21 cellular contexts compared by ENCODE assay signal in genomic region chr18:30500240-30500945, GRCh38.
"Had no signal": no experiment of that assay in that cellular context is flagged by ENCODE, and none has a peak within 500 bp of the region (broad histone marks: within the 10 kb centered on the region; RNA-seq: fewer than 3 reads in every experiment).

No MANE protein-coding gene starts in this region.

- DNase-seq: Karpas-422; KG1; MG63; NCI-H1092; NCI-H1105 treated with DMSO at 0.1 percent for 48 hours; NCI-H1417 treated with DMSO at 0.1 percent for 48 hours; NCI-H146; NCI-H1694 treated with DMSO at 0.1 percent for 48 hours; NCI-H1930; NCI-H2081; NCI-H2107; NCI-H2227 treated with DMSO at 0.1 percent for 48 hours; NCI-H524; NCI-H526 treated with DMSO at 0.1 percent for 48 hours; NCI-H748 treated with DMSO at 0.1 percent for 48 hours; NK-92 treated with Interleukin-12 subunit alpha and Interleukin-12 subunit beta, amount 100 ng/mL, for 24 hours; Right ventricle myocardium superior; RPMI8226; SIG-M5 had no signal

- H3K4me1 ChIP-seq: SJSA1 had no signal

- H3K27me3 ChIP-seq: MG63, SJSA1 had no signal

- H3K27ac ChIP-seq: SJSA1, SK-N-MC had no signal

- H3K36me3 ChIP-seq: MG63, SJSA1 had no signal

- H3K9me3 ChIP-seq: MG63, SJSA1 had no signal

- H3K4me3 ChIP-seq: MG63, SJSA1, SK-N-MC had no signal
